ENCODE assay signal across 8 cellular contexts in genomic region chr12:49347307-49348237, GRCh38.
DNase-seq lines count a peak whose midpoint lies in the region; ATAC-seq and TF ChIP-seq lines count a peak whose summit lies in the region.

No MANE protein-coding gene starts in this region.

- H3K9ac ChIP-seq in DND-41 (ENCODE audit: low read depth, low read length) (0 out of 2 replicates have a peak overlapping the region, but pooled peaks have one; percentile 20), mucosa of rectum (ENCODE audit: low read depth in 1 of 2, low read length in 2 of 2) (peak overlapping the region; percentile 61 to 69)

- TF ChIP-seq CTCF in DND-41 (IDR thresholded peaks at IDR 0.05; ENCODE audit: borderline replicate concordance, extremely low read depth, low read length, poor library complexity, severe bottlenecking) = peak; percentile 94

- H3K79me2 ChIP-seq in DND-41 (ENCODE audit: insufficient read depth, low read length) = no peaks in the 10 kb centered on the region

- peak; percentile 82 for DNase-seq in DND-41
- peak; percentile 83 for DNase-seq in NCI-H82 (lab: John Stamatoyannopoulos, UW)
- DNase-seq in activated T-cell treated with anti-CD3 and anti-CD28 coated beads for 1 hour (ENCODE audit: low read depth) = peak; percentile 72
- peak; percentile 89 for DNase-seq in epidermal melanocyte (ENCODE audit: insufficient read length, low spot score)
- peak; percentile 62 to 67 for DNase-seq in stimulated activated CD8-positive, alpha-beta memory T cell treated with anti-CD3 and anti-CD28 coated beads, Interleukin-4, amount 100 ng/mL, for 1 hour (ENCODE audit: low read depth in 2 of 2, low spot score in 1 of 2)

- H3K4me1 ChIP-seq in DND-41 (ENCODE audit: insufficient read depth, low read length) = peaks cover 10% of the 10 kb centered on the region
- peaks cover 40 to 42% of the 10 kb centered on the region in 2 donors for H3K4me1 ChIP-seq in mucosa of rectum (ENCODE audit: control insufficient read depth in 2 of 2, insufficient read depth in 2 of 2, low read length in 2 of 2)

- H3K27me3 ChIP-seq in DND-41 (ENCODE audit: insufficient read depth, low read length, poor library complexity) (no peaks in the 10 kb centered on the region), mucosa of rectum (ENCODE audit: control insufficient read depth in 2 of 2, insufficient read depth in 2 of 2, low read length in 2 of 2) (peaks cover 33 to 36% of the 10 kb centered on the region in 2 donors)

- ATAC-seq in DND-41 (ENCODE audit: insufficient read depth, low read depth) (peak; percentile 100), HG02981 (IDR thresholded peaks at IDR 0.05; ENCODE audit: unreplicated experiment) (peak; percentile 52), GM18517 (IDR thresholded peaks at IDR 0.05; ENCODE audit: unreplicated experiment) (no peak)

- H3K4me3 ChIP-seq in DND-41 (ENCODE audit: low read depth in 1 of 2, low read length in 2 of 2) (peak overlapping the region in 1 of 2 experiments; percentile 28; a peak in 1 of 4 replicates), mucosa of rectum (ENCODE audit: low read length in 2 of 2) (peak overlapping the region; percentile 62 to 80)

- no peaks in the 10 kb centered on the region for H3K36me3 ChIP-seq in DND-41 (ENCODE audit: insufficient read depth, low read length)
- peaks cover 0 to 4% of the 10 kb centered on the region in 2 donors for H3K36me3 ChIP-seq in mucosa of rectum (ENCODE audit: control insufficient read depth in 2 of 2, insufficient read depth in 2 of 2, low read length in 2 of 2)

- peak overlapping the region; percentile 71 for H2AFZ ChIP-seq in DND-41 (ENCODE audit: low read depth, low read length)

- H4K20me1 ChIP-seq in DND-41 (ENCODE audit: insufficient read depth, low read length) = 0 out of 2 replicates have a peak, but pooled peaks cover 4% of the 10 kb centered on the region

- H3K27ac ChIP-seq in DND-41 (ENCODE audit: low read length) = no peak overlapping the region
- H3K27ac ChIP-seq in mucosa of rectum (ENCODE audit: low read depth in 2 of 2, low read length in 2 of 2) = peak overlapping the region; percentile 52 to 67

- H3K4me2 ChIP-seq in DND-41 (ENCODE audit: insufficient read depth, low read length) = peak overlapping the region; percentile 61

- H3K9me3 ChIP-seq in DND-41 (ENCODE audit: insufficient read depth, low read length, severe bottlenecking) (no peaks in the 10 kb centered on the region), mucosa of rectum (ENCODE audit: control insufficient read depth in 2 of 2, low read length in 2 of 2) (no peaks in the 10 kb centered on the region)
